In genomic region chr16:2881783-2882459, GRCh38 we compare ENCODE assay signal across 8 cellular contexts. TPM values are rescaled to one million over a fixed set of nuclear protein-coding genes. Genes with fewer than 3 reads are reported as not detected.
DNase-seq lines count a peak whose midpoint lies in the region; ATAC-seq and TF ChIP-seq lines count a peak whose summit lies in the region.
"Not testable (repeated sequence)": the region's sequence is repeated elsewhere in the genome, so short reads cannot be mapped to it uniquely, and the experiment has no call there.

No MANE protein-coding gene starts in this region.

- intact Hi-C loops in esophagus squamous epithelium (cut with DNase I): not testable (repeated sequence)

- H4K91ac ChIP-seq in mesenchymal stem cell (ENCODE audit: low read length): peak overlapping the region; percentile 57

- peak overlapping the region; percentile 75 to 81 for H3K18ac ChIP-seq in mesenchymal stem cell (ENCODE audit: low read depth in 1 of 2, low read length in 2 of 2)

- not testable (repeated sequence) for H2BK5ac ChIP-seq in mesenchymal stem cell (ENCODE audit: low read depth, low read length, poor library complexity, severe bottlenecking)

- CTCF ChIA-PET in activated naive CD4-positive, alpha-beta T cell treated with anti-CD3 and anti-CD28 coated beads, Interleukin-2, amount 10 ng/mL, durations not matched to agents 7 days and 5 days (lab: Charles Lee): interaction anchor here (1.0 to 2.1 kb wide), 8 partner anchors 8 to 45 kb away, joined by 3 to 12 read pairs (median 4); no protein-coding TSS in a partner anchor

- H3K4me1 ChIP-seq in HUES48 (ENCODE audit: control insufficient read depth, insufficient read depth, low read length); RWPE2 (ENCODE audit: insufficient read depth, poor library complexity, severe bottlenecking): not testable (repeated sequence)
- H3K4me1 ChIP-seq in esophagus squamous epithelium: peaks cover 5 to 21% (median 14%) of the 10 kb centered on the region in 3 donors
- H3K4me1 ChIP-seq in mesenchymal stem cell (ENCODE audit: control insufficient read depth, insufficient read depth, low read depth, low read length): peaks cover 14% of the 10 kb centered on the region

- H3K4me3 ChIP-seq in HUES48 (ENCODE audit: low read depth, low read length) (peak overlapping the region; percentile 83), RWPE2 (ENCODE audit: severe bottlenecking) (peak overlapping the region; percentile 69), esophagus squamous epithelium (peak overlapping the region; percentile 64 to 85 (median 79)), mesenchymal stem cell (ENCODE audit: insufficient read depth in 1 of 2, low read depth in 1 of 2, low read length in 2 of 2) (peak overlapping the region; percentile 64 to 82)

- peak; percentile 5 for ATAC-seq in GM21360 (IDR thresholded peaks at IDR 0.05; ENCODE audit: unreplicated experiment)
- peak; percentile 6; the same call in 2 of the 3 replicates for ATAC-seq in RWPE2 (ENCODE audit: low read depth)

- H4K8ac ChIP-seq in mesenchymal stem cell (ENCODE audit: low read length): peak overlapping the region; percentile 74

- TF ChIP-seq POLR2A in esophagus squamous epithelium (IDR thresholded peaks at IDR 0.05): not testable (repeated sequence)

- not testable (repeated sequence) for H2AK5ac ChIP-seq in mesenchymal stem cell (ENCODE audit: low read length, severe bottlenecking)

- H3K27ac ChIP-seq in C4-2B: peak overlapping the region; percentile 95
- not testable (repeated sequence) for H3K27ac ChIP-seq in HUES48 (ENCODE audit: low read depth, low read length); mesenchymal stem cell (ENCODE audit: low read length, poor library complexity, severe bottlenecking)
- H3K27ac ChIP-seq in RWPE2 (ENCODE audit: poor library complexity, severe bottlenecking): peak overlapping the region; percentile 38
- peak overlapping the region; percentile 93 to 97 (median 96) for H3K27ac ChIP-seq in esophagus squamous epithelium

- peak overlapping the region; percentile 93 for H2AFZ ChIP-seq in mesenchymal stem cell (ENCODE audit: low read depth, low read length)

- not testable (repeated sequence) for H3K79me1 ChIP-seq in mesenchymal stem cell (replicated peaks; ENCODE audit: low read length, poor library complexity, severe bottlenecking)

- H2BK12ac ChIP-seq in mesenchymal stem cell (ENCODE audit: low read length in 2 of 2): peak overlapping the region in 1 of 2 experiments; percentile 31

- H3K36me3 Mint-ChIP-seq in activated naive CD4-positive, alpha-beta T cell treated with anti-CD3 and anti-CD28 coated beads, Interleukin-2, amount 10 ng/mL, durations not matched to agents 7 days and 5 days: not testable (repeated sequence)

- not testable (repeated sequence) for H3K9me3 ChIP-seq in HUES48 (ENCODE audit: control insufficient read depth, insufficient read depth, low read length); RWPE2 (ENCODE audit: severe bottlenecking); esophagus squamous epithelium; mesenchymal stem cell (ENCODE audit: control insufficient read depth, low read length)

- DNase-seq in RWPE2 (ENCODE audit: low spot score); esophagus squamous epithelium (lab: John Stamatoyannopoulos, UW): not testable (repeated sequence)
- DNase-seq in activated naive CD4-positive, alpha-beta T cell treated with anti-CD3 and anti-CD28 coated beads, Interleukin-2, amount 10 ng/mL, durations not matched to agents 7 days and 5 days: peak; percentile 67
- DNase-seq in mesenchymal stem cell: peak; percentile 40
- DNase-seq in stimulated activated CD4-positive, alpha-beta T cell treated with anti-CD3 and anti-CD28 coated beads, Interleukin-12 subunit alpha, Interleukin-12 subunit beta, amount 100 ng/mL, for 4 hours: peak; percentile 29

- not testable (repeated sequence) for H3K9ac ChIP-seq in HUES48 (ENCODE audit: low read depth, low read length)
- H3K9ac ChIP-seq in mesenchymal stem cell (ENCODE audit: low read length): peak overlapping the region; percentile 94

- H3K4ac ChIP-seq in mesenchymal stem cell (ENCODE audit: low read depth in 1 of 2, low read length in 2 of 2): peak overlapping the region in 1 of 2 experiments; percentile 82

- H3K4me2 ChIP-seq in mesenchymal stem cell (ENCODE audit: low read length, poor library complexity, severe bottlenecking): peak overlapping the region; percentile 97

- H3K36me3 ChIP-seq in HUES48 (ENCODE audit: control insufficient read depth, insufficient read depth, low read length); RWPE2 (ENCODE audit: low read depth); esophagus squamous epithelium; mesenchymal stem cell (ENCODE audit: control insufficient read depth in 1 of 2, insufficient read depth in 2 of 2, low read depth in 1 of 2, low read length in 2 of 2): not testable (repeated sequence)

- H3K23ac ChIP-seq in mesenchymal stem cell (ENCODE audit: low read length in 2 of 2): not testable (repeated sequence)

- peak overlapping the region in 1 of 2 experiments; percentile 75 for H3K14ac ChIP-seq in mesenchymal stem cell (ENCODE audit: low read length in 2 of 2)

- H3K27me3 ChIP-seq in HUES48 (ENCODE audit: control insufficient read depth, insufficient read depth, low read length); RWPE2 (ENCODE audit: insufficient read depth, poor library complexity, severe bottlenecking); esophagus squamous epithelium; mesenchymal stem cell (ENCODE audit: control insufficient read depth in 1 of 2, insufficient read depth in 1 of 2, low read length in 2 of 2): not testable (repeated sequence)

- H3K4me1 Mint-ChIP-seq in activated naive CD4-positive, alpha-beta T cell treated with anti-CD3 and anti-CD28 coated beads, Interleukin-2, amount 10 ng/mL, durations not matched to agents 7 days and 5 days: peaks cover 20% of the 10 kb centered on the region

- H3K27me3 Mint-ChIP-seq in activated naive CD4-positive, alpha-beta T cell treated with anti-CD3 and anti-CD28 coated beads, Interleukin-2, amount 10 ng/mL, durations not matched to agents 7 days and 5 days: not testable (repeated sequence)

- H3K4me3 Mint-ChIP-seq in activated naive CD4-positive, alpha-beta T cell treated with anti-CD3 and anti-CD28 coated beads, Interleukin-2, amount 10 ng/mL, durations not matched to agents 7 days and 5 days: peak overlapping the region; percentile 84

- 5 to 11% methylated on average over 21 to 31 of the region's 41 CpGs for WGBS in esophagus squamous epithelium, 2 donors
- WGBS in mesenchymal stem cell: 25% methylated on average over 40 of the region's 41 CpGs

- peak overlapping the region; percentile 94 for H3K27ac Mint-ChIP-seq in activated naive CD4-positive, alpha-beta T cell treated with anti-CD3 and anti-CD28 coated beads, Interleukin-2, amount 10 ng/mL, durations not matched to agents 7 days and 5 days

- TF ChIP-seq CTCF in C4-2B (conservative IDR thresholded peaks at IDR 0.05); RWPE2 (IDR thresholded peaks at IDR 0.05; ENCODE audit: poor library complexity, severe bottlenecking); esophagus squamous epithelium (IDR thresholded peaks at IDR 0.05): not testable (repeated sequence)

- H2BK120ac ChIP-seq in mesenchymal stem cell (ENCODE audit: low read depth, low read length): peak overlapping the region; percentile 98

- not testable (repeated sequence) for H3K9me3 Mint-ChIP-seq in activated naive CD4-positive, alpha-beta T cell treated with anti-CD3 and anti-CD28 coated beads, Interleukin-2, amount 10 ng/mL, durations not matched to agents 7 days and 5 days

- not testable (repeated sequence) for H2BK15ac ChIP-seq in mesenchymal stem cell (ENCODE audit: low read depth, poor library complexity, severe bottlenecking)

RNA-seq across cellular contexts. Expression of gene FLYWCH2, which starts 1.1 kb away (rescaled TPM):
- 10 to 100 TPM; 18.9 to 47.9 (median 39.5) TPM for total RNA-seq in esophagus squamous epithelium
- 32.0 TPM for polyA plus RNA-seq in mesenchymal stem cell (2013, experiment 1 of 2)
- polyA plus RNA-seq in mesenchymal stem cell (2013, experiment 2 of 2): 33.1 TPM

RNA-seq across cellular contexts. Expression of gene PRSS22, which starts 24.0 kb away (rescaled TPM):
- total RNA-seq in esophagus squamous epithelium: 100 to 1,000 TPM in 2 of 4 donors, 10 to 100 TPM in 2; 36.6 to 149 (median 113) TPM
- not detected for polyA plus RNA-seq in mesenchymal stem cell (2013, experiment 1 of 2)
- not detected for polyA plus RNA-seq in mesenchymal stem cell (2013, experiment 2 of 2)

RNA-seq across cellular contexts. Expression of gene FLYWCH1, which starts 29.8 kb away (rescaled TPM):
- 10 to 100 TPM; 25.4 to 52.1 (median 27.1) TPM for total RNA-seq in esophagus squamous epithelium
- polyA plus RNA-seq in mesenchymal stem cell (2013, experiment 1 of 2): 18.4 TPM
- polyA plus RNA-seq in mesenchymal stem cell (2013, experiment 2 of 2): 17.3 TPM

RNA-seq across cellular contexts. Expression of gene ZG16B, which starts 51.8 kb away (rescaled TPM):
- total RNA-seq in esophagus squamous epithelium: 10 to 100 TPM in 1 of 4 donors, under 1 TPM in 2, not detected in 1; 0.34 to 38.5 (median 0.44) TPM
- polyA plus RNA-seq in mesenchymal stem cell (2013, experiment 1 of 2): 2.2 TPM
- polyA plus RNA-seq in mesenchymal stem cell (2013, experiment 2 of 2): 2.3 TPM
